Comparison of ENCODE assay signal across 1 cellular context in genomic region chr10:31100662-31101061, GRCh38.
TF ChIP-seq lines count a peak whose summit lies in the region.

No MANE protein-coding gene starts in this region.

TF ChIP-seq in WTC11, 78 proteins besides CTCF, POLR2A, EP300 and RAD21 (continued from another document):
- TF ChIP-seq PRDM15 (CRISPR knock-in tag; IDR thresholded peaks at IDR 0.05) (no peak), ATF3 (CRISPR knock-in tag; conservative IDR thresholded peaks at IDR 0.05) (no peak), FOXJ3 (CRISPR knock-in tag; IDR thresholded peaks at IDR 0.05; ENCODE audit: borderline replicate concordance) (no peak), SMAD3 (CRISPR knock-in tag; IDR thresholded peaks at IDR 0.05; ENCODE audit: borderline replicate concordance) (no peak), E2F5 (CRISPR knock-in tag; IDR thresholded peaks at IDR 0.05) (no peak), ZMAT4 (CRISPR knock-in tag; IDR thresholded peaks at IDR 0.05) (no peak), ATF2 (CRISPR knock-in tag; IDR thresholded peaks at IDR 0.05; ENCODE audit: borderline replicate concordance, low read depth) (no peak), ZNF512 (CRISPR knock-in tag; IDR thresholded peaks at IDR 0.05; ENCODE audit: borderline replicate concordance) (no peak), MLX (CRISPR knock-in tag; IDR thresholded peaks at IDR 0.05) (no peak)
